Comparison of ENCODE assay signal across 17 cellular contexts in genomic region chr2:18671363-18671762, GRCh38.
DNase-seq lines count a peak whose midpoint lies in the region; ATAC-seq, FAIRE-seq and TF ChIP-seq lines count a peak whose summit lies in the region.
"Had no signal": no experiment of that assay in that cellular context is flagged by ENCODE, and none has a peak within 500 bp of the region (broad histone marks: within the 10 kb centered on the region; RNA-seq: fewer than 3 reads in every experiment).

No MANE protein-coding gene starts in this region.

- peaks cover 0 to 42% (median 14%) of the 10 kb centered on the region in 11 donors for H3K9me3 ChIP-seq in heart right ventricle

- ATAC-seq in GM18505 (IDR thresholded peaks at IDR 0.05; ENCODE audit: unreplicated experiment) (no peak), heart right ventricle (no peak)
- ATAC-seq: HCT116 had no signal

- peak; percentile 31 for FAIRE-seq in endometrium (lab: Jason Lieb, UNC)
- FAIRE-seq: GM12892, GM19239 had no signal

- peak overlapping the region; percentile 35; the same call in 1 of the 2 replicates for H3K27ac Mint-ChIP-seq in HFFc6

- H3K27me3 Mint-ChIP-seq in HFFc6 (ENCODE audit: insufficient read depth): no peaks in the 10 kb centered on the region; the same call in 1 of the 2 replicates
- H3K27me3 Mint-ChIP-seq: CD4-positive, CD25-positive, alpha-beta regulatory T cell had no signal

- peaks cover 44% of the 10 kb centered on the region for H3K36me3 Mint-ChIP-seq in HFFc6 (ENCODE audit: low read depth)

- no peak for TF ChIP-seq POLR2A in GM18505 (IDR thresholded peaks at IDR 0.05; ENCODE audit: borderline replicate concordance, extremely low read depth, insufficient read depth, insufficient read length)

- DNase-seq in EH (ENCODE audit: low read depth): peak; percentile 63
- peak; percentile 32 for DNase-seq in HFFc6
- DNase-seq in foreskin melanocyte: peak; percentile 5
- DNase-seq in G401 (ENCODE audit: low spot score): no peak
- DNase-seq in heart right ventricle: no peak
- DNase-seq: 8988T; AML-193; CD4-positive, CD25-positive, alpha-beta regulatory T cell; DMS53; GDM1 had no signal

- no peak overlapping the region for H3K4me3 Mint-ChIP-seq in HFFc6
- H3K4me3 Mint-ChIP-seq: CD4-positive, CD25-positive, alpha-beta regulatory T cell had no signal

- intact Hi-C loops in heart right ventricle (cut with DNase I): no loop called here

- TF ChIP-seq CTCF in HFFc6 (IDR thresholded peaks at IDR 0.05): no peak
- TF ChIP-seq CTCF in heart right ventricle (IDR thresholded peaks at IDR 0.05): no peak

- peaks cover 28% of the 10 kb centered on the region for H3K4me1 Mint-ChIP-seq in HFFc6 (ENCODE audit: low read depth)
- H3K4me1 Mint-ChIP-seq: CD4-positive, CD25-positive, alpha-beta regulatory T cell had no signal

- no peaks in the 10 kb centered on the region for H3K36me3 ChIP-seq in heart right ventricle
- H3K36me3 ChIP-seq: BLaER1 had no signal

- no peaks in the 10 kb centered on the region for H3K4me1 ChIP-seq in heart right ventricle
- H3K4me1 ChIP-seq: BLaER1 had no signal

- in situ Hi-C loops in G401 (cut with HindIII; ENCODE audit: low sequenced_read_pairs): no loop called here

- H3K4me3 ChIP-seq in heart right ventricle: no peak overlapping the region
- H3K4me3 ChIP-seq: BLaER1 had no signal

- H3K9me3 Mint-ChIP-seq in HFFc6: peaks cover 48% of the 10 kb centered on the region

- H3K27ac ChIP-seq in heart right ventricle: no peak overlapping the region
- H3K27ac ChIP-seq: BLaER1, HL-60 had no signal

- no peaks in the 10 kb centered on the region for H3K27me3 ChIP-seq in heart right ventricle
- H3K27me3 ChIP-seq: BLaER1 had no signal

Comparison
In these comparisons a context has a peak if more than half of its experiments do, and no peak if none do; other contexts are left out.
1. DNase-seq: peak in EH (single experiment), HFFc6 (single experiment) and foreskin melanocyte (single experiment); none in G401 (single experiment) and heart right ventricle (0 of 2).